9 cellular contexts compared by ENCODE assay signal in the genomic region with DNA sequence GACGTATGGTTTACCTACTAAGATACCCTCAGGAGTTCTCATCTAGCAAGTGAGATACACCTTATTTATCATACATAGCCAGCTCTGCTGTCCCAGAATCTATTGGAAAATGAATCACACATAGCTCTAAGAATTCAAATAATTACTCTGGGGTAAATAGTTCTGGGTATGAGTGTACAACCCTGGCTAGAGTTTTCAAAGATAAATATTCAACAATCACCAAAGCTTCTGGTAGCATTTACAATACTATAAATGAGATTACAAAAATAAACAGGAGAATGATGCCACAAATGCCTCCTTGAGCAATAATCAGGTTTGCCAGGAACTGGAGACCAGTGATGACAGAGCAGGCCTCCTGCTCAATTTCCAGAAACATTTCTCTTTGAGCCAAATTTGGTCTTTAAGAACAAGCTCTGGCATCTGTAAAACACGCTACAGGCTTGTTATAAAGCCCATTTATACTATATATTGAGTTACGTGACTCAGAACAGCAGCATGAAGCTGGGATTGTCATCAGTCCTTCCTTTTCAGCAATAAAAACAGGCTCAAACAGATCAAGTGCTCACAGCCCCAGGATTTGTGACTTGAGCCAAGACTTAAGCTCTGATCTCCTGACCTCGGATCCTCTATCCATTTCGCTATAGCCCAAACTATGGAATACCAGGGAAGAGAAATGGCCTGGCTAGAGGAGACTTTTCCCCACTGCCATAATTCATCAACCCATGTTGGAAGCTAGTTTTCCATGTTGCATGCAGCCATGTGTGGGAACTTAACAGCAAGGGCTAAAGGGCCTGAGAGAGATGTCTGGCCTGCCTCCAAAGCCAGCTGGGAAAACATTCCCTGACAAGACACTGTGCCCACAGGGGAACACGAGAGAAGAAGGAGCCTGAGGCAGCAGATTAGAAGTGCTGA. TPM values are rescaled to one million over a fixed set of nuclear protein-coding genes. Genes with fewer than 3 reads are reported as not detected.
A peak's percentile ranks its signal among the peaks of the same experiment; 100 is the strongest.
DNase-seq lines count a peak whose midpoint lies in the region; ATAC-seq and TF ChIP-seq lines count a peak whose summit lies in the region.
"Had no signal": no experiment of that assay in that cellular context is flagged by ENCODE, and none has a peak within 500 bp of the region (broad histone marks: within the 10 kb centered on the region; RNA-seq: fewer than 3 reads in every experiment).

No MANE protein-coding gene starts in this region.

- H3K36me3 ChIP-seq in OCI-LY1 (ENCODE audit: insufficient read depth, low read length), result peaks cover 45% of the 10 kb centered on the region

- peaks cover 4% of the 10 kb centered on the region; the same call in 1 of the 2 replicates for H3K9me3 ChIP-seq in OCI-LY1 (ENCODE audit: low read length)

- H3K4me2 ChIP-seq in OCI-LY1 (ENCODE audit: low read length), result no peak overlapping the region

- H3K27me3 ChIP-seq in OCI-LY1 (ENCODE audit: insufficient read depth, low read length), result no peaks in the 10 kb centered on the region

- H3K4me3 ChIP-seq in OCI-LY1 (ENCODE audit: low read depth, low read length, poor library complexity, severe bottlenecking), result no peak overlapping the region

- H3K27ac ChIP-seq in C4-2B (peak overlapping the region; percentile 48), OCI-LY1 (ENCODE audit: low read depth, low read length, poor library complexity, severe bottlenecking) (peak overlapping the region; percentile 92)

- H3K4me1 ChIP-seq in OCI-LY1 (ENCODE audit: insufficient read depth, low read length, severe bottlenecking), result peaks cover 72% of the 10 kb centered on the region

- H4K20me1 ChIP-seq in OCI-LY1 (ENCODE audit: insufficient read depth, low read length), result no peaks in the 10 kb centered on the region

- DNase-seq in pons (ENCODE audit: low spot score) (peak; percentile 65), NCI-H1105 (lab: John Stamatoyannopoulos, UW) (no peak), GDM1 (lab: John Stamatoyannopoulos, UW) (no peak)
- DNase-seq: activated naive CD8-positive, alpha-beta T cell treated with anti-CD3 and anti-CD28 coated beads, Interleukin-2, amount 10 ng/mL, durations not matched to agents 7 days and 5 days had no signal

- H3K9me2 ChIP-seq in OCI-LY1 (ENCODE audit: low read depth, low read length), result no peaks in the 10 kb centered on the region

- H2AFZ ChIP-seq in OCI-LY1 (ENCODE audit: low read length), result no peak overlapping the region

- no peak overlapping the region for H3K9ac ChIP-seq in OCI-LY1 (ENCODE audit: low read length)

- peaks cover 90% of the 10 kb centered on the region for H3K79me2 ChIP-seq in OCI-LY1 (ENCODE audit: insufficient read depth, low read length)

- H3F3A ChIP-seq in OCI-LY1 (ENCODE audit: insufficient read depth, low read length), result peaks cover 3% of the 10 kb centered on the region; the same call in 1 of the 2 replicates

- TF ChIP-seq CTCF in C4-2B (conservative IDR thresholded peaks at IDR 0.05) (no peak), OCI-LY1 (IDR thresholded peaks at IDR 0.05; ENCODE audit: low read length) (no peak)

- ATAC-seq in esophagus mucosa (peak; percentile 87), HG03097 (IDR thresholded peaks at IDR 0.05; ENCODE audit: low FRiP score, unreplicated experiment) (no peak), HG03025 (IDR thresholded peaks at IDR 0.05; ENCODE audit: low FRiP score, unreplicated experiment) (no peak)

RNA-seq across cellular contexts. Expression of a gene that starts 19.7 kb away (rescaled TPM):
- 6.5 TPM for total RNA-seq in esophagus mucosa
